ENCODE assay signal across 19 cellular contexts in the genomic region with DNA sequence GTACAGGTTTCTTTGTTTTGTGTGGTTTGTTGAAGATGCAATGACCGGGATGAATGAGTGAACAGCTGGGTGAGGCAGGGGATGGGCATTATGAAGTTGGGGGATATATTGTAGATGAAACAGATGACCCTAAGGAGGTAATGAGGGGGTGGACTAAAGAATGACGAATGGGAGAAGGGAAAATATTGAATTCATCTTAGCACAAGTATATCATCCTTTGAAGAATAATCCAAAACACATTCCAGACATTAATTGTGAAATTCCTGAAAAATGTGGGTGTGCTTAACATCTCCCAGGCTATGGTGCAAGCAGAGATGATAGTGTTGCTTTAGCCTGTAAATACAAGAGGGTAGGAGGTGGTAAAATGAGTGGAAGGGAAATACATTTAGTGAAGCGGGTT. TPM values are rescaled to one million over a fixed set of nuclear protein-coding genes. Genes with fewer than 3 reads are reported as not detected.
DNase-seq lines count a peak whose midpoint lies in the region; ATAC-seq, FAIRE-seq and TF ChIP-seq lines count a peak whose summit lies in the region.
"Had no signal": no experiment of that assay in that cellular context is flagged by ENCODE, and none has a peak within 500 bp of the region (broad histone marks: within the 10 kb centered on the region; RNA-seq: fewer than 3 reads in every experiment).

No MANE protein-coding gene starts in this region.

- peak; percentile 24 for ATAC-seq in omental fat pad (ENCODE audit: low FRiP score)
- ATAC-seq in naive thymus-derived CD4-positive, alpha-beta T cell = no peak
- no peak for ATAC-seq in HG03139 (IDR thresholded peaks at IDR 0.05; ENCODE audit: unreplicated experiment)
- ATAC-seq: activated naive CD4-positive, alpha-beta T cell treated with anti-CD3 and anti-CD28 coated beads, Interleukin-2, amount 50 U/mL, for 72 hours; PC-3; stimulated activated naive CD8-positive, alpha-beta T cell treated with anti-CD3 and anti-CD28 coated beads, Interleukin-15, amount 100 ng/mL, for 72 hours had no signal

- CTCF ChIA-PET in endothelial cell of umbilical vein (lab: Charles Lee) = interaction anchor here (1.1 to 1.6 kb wide), 3 partner anchors 43 to 124 kb away, joined by 3 to 9 read pairs (median 3); no protein-coding TSS in a partner anchor
- CTCF ChIA-PET in naive thymus-derived CD4-positive, alpha-beta T cell (lab: Charles Lee) = no interaction called here

- peaks cover 100% of the 10 kb centered on the region for H3K79me2 ChIP-seq in endothelial cell of umbilical vein (ENCODE audit: control insufficient read depth, insufficient read depth, low read length)

- no TSS peak for BruUV-seq in endothelial cell of umbilical vein (replicated peaks; lab: Mats Ljungman, UMichigan)

- H2AFZ ChIP-seq in endothelial cell of umbilical vein (ENCODE audit: low read depth, low read length) = no peak overlapping the region

- no peaks in the 10 kb centered on the region for H3K9me3 ChIP-seq in SJCRH30 (replicated peaks)
- H3K9me3 ChIP-seq in endothelial cell of umbilical vein (replicated peaks; ENCODE audit: control insufficient read depth, insufficient read depth, low read length) = no peaks in the 10 kb centered on the region
- no peaks in the 10 kb centered on the region for H3K9me3 ChIP-seq in naive thymus-derived CD4-positive, alpha-beta T cell (ENCODE audit: control insufficient read depth in 2 of 3, low read length in 3 of 3)
- H3K9me3 ChIP-seq: neutrophil, spleen had no signal

- peak overlapping the region; percentile 6 for H3K9ac ChIP-seq in endothelial cell of umbilical vein (replicated peaks; ENCODE audit: extremely low read depth, insufficient read depth, low read length)

- H3K27me3 ChIP-seq in SJCRH30 (no peaks in the 10 kb centered on the region), endothelial cell of umbilical vein (ENCODE audit: control insufficient read depth in 2 of 2, insufficient read depth in 2 of 2, low read length in 2 of 2) (no peaks in the 10 kb centered on the region)
- peaks cover 0 to 7% of the 10 kb centered on the region in 2 donors for H3K27me3 ChIP-seq in naive thymus-derived CD4-positive, alpha-beta T cell (ENCODE audit: control insufficient read depth in 2 of 2, insufficient read depth in 2 of 2, low read length in 2 of 2)

- intact Hi-C loops in endothelial cell of umbilical vein (cut with micrococcal nuclease) = no loop called here
- intact Hi-C loops in naive thymus-derived CD4-positive, alpha-beta T cell (cut with micrococcal nuclease) = no loop called here

- TF ChIP-seq CTCF in endothelial cell of umbilical vein (IDR thresholded peaks at IDR 0.05; ENCODE audit: extremely low read depth in 1 of 2, insufficient read depth in 1 of 2, low read depth in 1 of 2, low read length in 2 of 2) (no peak), omental fat pad (IDR thresholded peaks at IDR 0.05) (no peak)

- peaks cover 13 to 24% (median 17%) of the 10 kb centered on the region in 7 donors for H3K4me1 Mint-ChIP-seq in naive thymus-derived CD4-positive, alpha-beta T cell

- peaks cover 14% of the 10 kb centered on the region for H3K4me1 ChIP-seq in SJCRH30
- peaks cover 73% of the 10 kb centered on the region for H3K4me1 ChIP-seq in endothelial cell of umbilical vein (ENCODE audit: control insufficient read depth, extremely low read depth, insufficient read depth, low read length)
- peaks cover 9 to 13% of the 10 kb centered on the region in 2 donors for H3K4me1 ChIP-seq in naive thymus-derived CD4-positive, alpha-beta T cell (ENCODE audit: control insufficient read depth in 2 of 2, insufficient read depth in 2 of 2, low read length in 2 of 2)

- H3K27ac ChIP-seq in SJCRH30 (no peak overlapping the region), endothelial cell of umbilical vein (ENCODE audit: insufficient read depth, low read depth, low read length) (peak overlapping the region; percentile 16)
- H3K27ac ChIP-seq in naive thymus-derived CD4-positive, alpha-beta T cell (ENCODE audit: low read depth, low read length) = no peak overlapping the region
- H3K27ac ChIP-seq: neutrophil, spleen had no signal

- peaks cover 46 to 60% (median 49%) of the 10 kb centered on the region in 5 donors for H3K27me3 Mint-ChIP-seq in naive thymus-derived CD4-positive, alpha-beta T cell

- FAIRE-seq in endothelial cell of umbilical vein (lab: Jason Lieb, UNC) = no peak

- H3K36me3 ChIP-seq in SJCRH30 (no peaks in the 10 kb centered on the region), endothelial cell of umbilical vein (ENCODE audit: control insufficient read depth in 2 of 2, extremely low read depth in 1 of 2, insufficient read depth in 2 of 2, low read length in 2 of 2) (peaks cover 0 to 8% of the 10 kb centered on the region in 2 experiments)
- no peaks in the 10 kb centered on the region for H3K36me3 ChIP-seq in naive thymus-derived CD4-positive, alpha-beta T cell (ENCODE audit: control insufficient read depth in 2 of 3, insufficient read depth in 3 of 3, low read length in 3 of 3)
- H3K36me3 ChIP-seq: neutrophil, spleen had no signal

- H3K4me3 ChIP-seq in SJCRH30 (no peak overlapping the region), endothelial cell of umbilical vein (replicated peaks in 1 of 3; ENCODE audit: insufficient read depth in 1 of 3, low read depth in 1 of 3, low read length in 3 of 3) (peak overlapping the region in 1 of 3 experiments; percentile 96)
- no peak overlapping the region for H3K4me3 ChIP-seq in naive thymus-derived CD4-positive, alpha-beta T cell (ENCODE audit: low read length)
- H3K4me3 ChIP-seq: spleen had no signal

- peak overlapping the region; percentile 98 for H3K4me2 ChIP-seq in endothelial cell of umbilical vein (ENCODE audit: insufficient read depth, low read length)

- POLR2A ChIA-PET in endothelial cell of umbilical vein (lab: Charles Lee) = interaction anchor here (0.6 kb wide), 1 partner anchor 10 kb away, joined by 3 read pairs; no protein-coding TSS in a partner anchor
- POLR2A ChIA-PET in naive thymus-derived CD4-positive, alpha-beta T cell (lab: Charles Lee) = no interaction called here

- H3K4me3 Mint-ChIP-seq in naive thymus-derived CD4-positive, alpha-beta T cell = no peak overlapping the region
- H3K4me3 Mint-ChIP-seq: central memory CD8-positive, alpha-beta T cell; stimulated activated naive CD8-positive, alpha-beta T cell treated with anti-CD3 and anti-CD28 coated beads, Interleukin-15, amount 100 ng/mL, for 72 hours had no signal

- DNase-seq in AG20443 (ENCODE audit: low spot score) (peak; percentile 37), SJCRH30 (peak; percentile 29 to 30), endothelial cell of umbilical vein (ENCODE audit: low read depth, low spot score) (peak; percentile 18), omental fat pad (ENCODE audit: low spot score) (no peak), RPMI8226 (no peak), NCI-H748 treated with DMSO at 0.1 percent for 48 hours (lab: John Stamatoyannopoulos, UW) (no peak)
- no peak for DNase-seq in naive thymus-derived CD4-positive, alpha-beta T cell
- DNase-seq: activated CD4-positive, alpha-beta T cell treated with anti-CD3 and anti-CD28 coated beads for 1 hour; AML-193; NCI-H345; PC-3; spleen; stimulated activated naive CD8-positive, alpha-beta T cell treated with anti-CD3 and anti-CD28 coated beads, Interleukin-15, amount 100 ng/mL, for 72 hours; T-helper 1 cell had no signal

- peak; percentile 22 for TF ChIP-seq POLR2A in endothelial cell of umbilical vein (IDR thresholded peaks at IDR 0.05; ENCODE audit: low read depth, low read length)

- H4K20me1 ChIP-seq in endothelial cell of umbilical vein (replicated peaks; ENCODE audit: control insufficient read depth, extremely low read depth, insufficient read depth, low read length) = peaks cover 10% of the 10 kb centered on the region

- H3K9me3 Mint-ChIP-seq in naive thymus-derived CD4-positive, alpha-beta T cell = no peaks in the 10 kb centered on the region
- H3K9me3 Mint-ChIP-seq: activated naive CD4-positive, alpha-beta T cell treated with anti-CD3 and anti-CD28 coated beads, Interleukin-2, amount 50 U/mL, for 72 hours; central memory CD8-positive, alpha-beta T cell; IgD-negative memory B cell; stimulated activated naive CD8-positive, alpha-beta T cell treated with anti-CD3 and anti-CD28 coated beads, Interleukin-15, amount 100 ng/mL, for 72 hours had no signal

- no peak overlapping the region for H3K27ac Mint-ChIP-seq in naive thymus-derived CD4-positive, alpha-beta T cell
- H3K27ac Mint-ChIP-seq: activated naive CD4-positive, alpha-beta T cell treated with anti-CD3 and anti-CD28 coated beads, Interleukin-2, amount 50 U/mL, for 72 hours; IgD-negative memory B cell had no signal

- dilution Hi-C loops in endothelial cell of umbilical vein (cut with MboI; ENCODE audit: extremely low pct_ligation_motif_present, low sequenced_read_pairs) = no loop called here

- H3K36me3 Mint-ChIP-seq in naive thymus-derived CD4-positive, alpha-beta T cell = no peaks in the 10 kb centered on the region

- no peaks in the 10 kb centered on the region for H3K9me1 ChIP-seq in endothelial cell of umbilical vein (replicated peaks; ENCODE audit: control insufficient read depth, extremely low read depth, insufficient read depth, low read length)

TF ChIP-seq in endothelial cell of umbilical vein, 7 proteins besides CTCF, POLR2A, EP300 and RAD21:
- peak; percentile 39 for TF ChIP-seq POLR2AphosphoS5 (IDR thresholded peaks at IDR 0.05; ENCODE audit: insufficient read depth, low read depth, low read length)
- no peak for TF ChIP-seq FOS (IDR thresholded peaks at IDR 0.05; ENCODE audit: borderline replicate concordance, insufficient read depth, low read length)

RNA-seq across cellular contexts. Expression of gene CRIM1, which starts 5.8 kb away (rescaled TPM):
- 10.2 and 12.6 TPM in 2 replicates for total RNA-seq in SJCRH30 (2014; rRNA removed; shearing (Covaris generic))
- 649 and 675 TPM in 2 replicates for total RNA-seq in endothelial cell of umbilical vein
- polyA plus RNA-seq in endothelial cell of umbilical vein = 422 and 462 TPM in 2 replicates
- polyA plus RNA-seq in endothelial cell of umbilical vein (2011; cell fraction: cytosol; rRNA removed) = 397 and 400 TPM in 2 replicates
- 406 and 467 TPM in 2 replicates for polyA plus RNA-seq in endothelial cell of umbilical vein (2011; cell fraction: nucleus; rRNA removed)
- polyA plus RNA-seq in endothelial cell of umbilical vein (2012) = 369 and 389 TPM in 2 replicates
- 1,644 and 1,810 TPM in 2 replicates for polyA minus RNA-seq in endothelial cell of umbilical vein
- 271 TPM for polyA minus RNA-seq in endothelial cell of umbilical vein (2011; cell fraction: cytosol; rRNA and poly(A)+ RNA removed)
- polyA minus RNA-seq in endothelial cell of umbilical vein (2011; cell fraction: nucleus; rRNA and poly(A)+ RNA removed) = 1,549 and 1,599 TPM in 2 replicates
- total RNA-seq in omental fat pad = 100 to 1,000 TPM; 229 to 252 (median 233) TPM
- total RNA-seq in naive thymus-derived CD4-positive, alpha-beta T cell = 1 to 10 TPM in 3 of 5 experiments, under 1 TPM in 2; 0.75 to 7.1 (median 1.2) TPM
- under 1 TPM; 0.10 to 0.13 TPM for polyA plus RNA-seq in naive thymus-derived CD4-positive, alpha-beta T cell

Comparison
In these comparisons a context has a peak if more than half of its experiments do, and no peak if none do; other contexts are left out.
1. DNase-seq: peak in AG20443 (single experiment), SJCRH30 (2 of 2) and endothelial cell of umbilical vein (single experiment); none in omental fat pad (single experiment), RPMI8226 (single experiment), NCI-H748 treated with DMSO at 0.1 percent for 48 hours (single experiment) and naive thymus-derived CD4-positive, alpha-beta T cell (0 of 9).
2. RNA of gene CRIM1, which starts 5.8 kb away (total RNA-seq): 649 to 675 TPM in endothelial cell of umbilical vein and 229 to 252 TPM in omental fat pad; 10.2 to 12.6 TPM in SJCRH30 and 0.75 to 7.1 TPM in naive thymus-derived CD4-positive, alpha-beta T cell; every median in the first group is over 10 times any median in the second.